ENCODE assay signal across 13 cellular contexts in genomic region chr4:132218406-132218805, GRCh38.
"Had no signal": no experiment of that assay in that cellular context is flagged by ENCODE, and none has a peak within 500 bp of the region (broad histone marks: within the 10 kb centered on the region; RNA-seq: fewer than 3 reads in every experiment).

No MANE protein-coding gene starts in this region.

- H3K27me3 ChIP-seq: right lobe of liver, tibial artery, vagina had no signal

- ATAC-seq: activated CD4-positive, alpha-beta T cell treated with anti-CD3 and anti-CD28 coated beads for 36 hours; activated CD8-positive, alpha-beta T cell treated with anti-CD3 and anti-CD28 coated beads, Interleukin-2, amount 10 ng/mL, durations not matched to agents 7 days and 5 days; effector memory CD8-positive, alpha-beta T cell; natural killer cell; right lobe of liver; stimulated activated effector memory CD8-positive, alpha-beta T cell treated with anti-CD3 and anti-CD28 coated beads, Interleukin-12 subunit alpha, Interleukin-12 subunit beta, amount 100 ng/mL, for 72 hours had no signal

- DNase-seq: activated CD4-positive, alpha-beta T cell treated with anti-CD3 and anti-CD28 coated beads for 36 hours; activated CD8-positive, alpha-beta memory T cell treated with anti-CD3 and anti-CD28 coated beads, Interleukin-2, amount 50 U/mL, for 48 hours; activated CD8-positive, alpha-beta T cell treated with anti-CD3 and anti-CD28 coated beads, Interleukin-2, amount 10 ng/mL, durations not matched to agents 7 days and 5 days; activated naive CD4-positive, alpha-beta T cell treated with Interleukin-2 at 50 U/mL for 16 hours; cerebellar nuclear complex; effector memory CD8-positive, alpha-beta T cell; hypothalamus; natural killer cell; right lobe of liver; tibial artery had no signal

- H3K4me1 ChIP-seq: prostate gland, right lobe of liver, tibial artery, vagina had no signal

- H3K9me3 ChIP-seq: prostate gland, right lobe of liver, tibial artery, vagina had no signal

- H3K4me3 ChIP-seq: prostate gland, right lobe of liver, tibial artery, vagina had no signal

- H3K27ac ChIP-seq: prostate gland, right lobe of liver, tibial artery, vagina had no signal

- H3K36me3 ChIP-seq: prostate gland, right lobe of liver, tibial artery, vagina had no signal
